17 cellular contexts compared by ENCODE assay signal in genomic region chr18:77173274-77174030, GRCh38. TPM values are rescaled to one million over a fixed set of nuclear protein-coding genes. Genes with fewer than 3 reads are reported as not detected.
DNase-seq lines count a peak whose midpoint lies in the region; ATAC-seq and TF ChIP-seq lines count a peak whose summit lies in the region.
"Had no signal": no experiment of that assay in that cellular context is flagged by ENCODE, and none has a peak within 500 bp of the region (broad histone marks: within the 10 kb centered on the region; RNA-seq: fewer than 3 reads in every experiment).

No MANE protein-coding gene starts in this region.

- H3K27ac ChIP-seq in thyroid gland (peak overlapping the region; percentile 59 to 77 (median 60)), hepatocyte (no peak overlapping the region)
- H3K27ac ChIP-seq: BLaER1 treated with 17β-estradiol and CSF1 and Interleukin-3, amounts not matched to agents 10 nM and 100 nM; RWPE1; SK-N-MC had no signal

- no peak for ATAC-seq in HG03565 (IDR thresholded peaks at IDR 0.05; ENCODE audit: unreplicated experiment)

- no peak overlapping the region for H3K4me2 ChIP-seq in hepatocyte
- H3K4me2 ChIP-seq: BLaER1 treated with 17β-estradiol and CSF1 and Interleukin-3, amounts not matched to agents 10 nM and 100 nM had no signal

- TF ChIP-seq CTCF in glutamatergic neuron (IDR thresholded peaks at IDR 0.05; ENCODE audit: partially characterized antibody, unreplicated experiment) = no peak
- TF ChIP-seq CTCF in thyroid gland (IDR thresholded peaks at IDR 0.05) = no peak
- TF ChIP-seq CTCF in hepatocyte (IDR thresholded peaks at IDR 0.05; ENCODE audit: poor library complexity) = no peak

- H3K36me3 Mint-ChIP-seq in glutamatergic neuron (ENCODE audit: unreplicated experiment) = no peaks in the 10 kb centered on the region
- H3K36me3 Mint-ChIP-seq: IgD-negative memory B cell had no signal

- H3K4me1 ChIP-seq in thyroid gland (peaks cover 15 to 36% of the 10 kb centered on the region in 2 donors), hepatocyte (ENCODE audit: insufficient read depth) (peaks cover 3% of the 10 kb centered on the region)
- H3K4me1 ChIP-seq: HAP-1 had no signal

- TF ChIP-seq POLR2A in thyroid gland (IDR thresholded peaks at IDR 0.05) = no peak

- peaks cover 9% of the 10 kb centered on the region for H3K27me3 Mint-ChIP-seq in glutamatergic neuron (ENCODE audit: unreplicated experiment)

- intact Hi-C loops in thyroid gland (cut with DNase I) = no loop called here

- H3K27me3 ChIP-seq in thyroid gland (no peaks in the 10 kb centered on the region), hepatocyte (no peaks in the 10 kb centered on the region)
- H3K27me3 ChIP-seq: BLaER1 treated with 17β-estradiol and CSF1 and Interleukin-3, amounts not matched to agents 10 nM and 100 nM had no signal

- peak overlapping the region; percentile 6 for H3K27ac Mint-ChIP-seq in glutamatergic neuron (ENCODE audit: unreplicated experiment)
- H3K27ac Mint-ChIP-seq: IgD-negative memory B cell; T-helper 1 cell treated with Interleukin-12 subunit alpha and Interleukin-12 subunit beta and Interleukin-4 antibody, amounts not matched to agents 30 μg/mL and 1 μg/mL, for 36 hours had no signal

- peaks cover 7% of the 10 kb centered on the region for H3K9me3 Mint-ChIP-seq in glutamatergic neuron (ENCODE audit: unreplicated experiment)
- H3K9me3 Mint-ChIP-seq: T-helper 1 cell treated with Interleukin-12 subunit alpha and Interleukin-12 subunit beta and Interleukin-4 antibody, amounts not matched to agents 30 μg/mL and 1 μg/mL, for 36 hours had no signal

- H3K9me3 ChIP-seq in thyroid gland (no peaks in the 10 kb centered on the region), hepatocyte (ENCODE audit: low read depth) (no peaks in the 10 kb centered on the region)
- H3K9me3 ChIP-seq: HAP-1 had no signal

- H3K4me1 Mint-ChIP-seq in glutamatergic neuron (ENCODE audit: low read depth, unreplicated experiment) = peaks cover 23% of the 10 kb centered on the region
- H3K4me1 Mint-ChIP-seq: IgD-negative memory B cell had no signal

- no peaks in the 10 kb centered on the region for H3K79me2 ChIP-seq in hepatocyte

- H3K4me3 Mint-ChIP-seq in glutamatergic neuron (ENCODE audit: unreplicated experiment) = no peak overlapping the region
- H3K4me3 Mint-ChIP-seq: IgD-negative memory B cell; T-helper 1 cell treated with Interleukin-12 subunit alpha and Interleukin-12 subunit beta and Interleukin-4 antibody, amounts not matched to agents 30 μg/mL and 1 μg/mL, for 36 hours had no signal

- H3K36me3 ChIP-seq in thyroid gland = no peaks in the 10 kb centered on the region
- H3K36me3 ChIP-seq in hepatocyte (replicated peaks; ENCODE audit: insufficient read depth, low read depth) = no peaks in the 10 kb centered on the region
- H3K36me3 ChIP-seq: BLaER1 treated with 17β-estradiol and CSF1 and Interleukin-3, amounts not matched to agents 10 nM and 100 nM; HAP-1 had no signal

- H3K4me3 ChIP-seq in thyroid gland (replicated peaks in 1 of 3) (no peak overlapping the region), hepatocyte (no peak overlapping the region)
- H3K4me3 ChIP-seq: BLaER1 treated with 17β-estradiol and CSF1 and Interleukin-3, amounts not matched to agents 10 nM and 100 nM; HAP-1; SK-N-MC had no signal

- DNase-seq in NCI-H2171 treated with DMSO at 0.1 percent for 48 hours (lab: John Stamatoyannopoulos, UW) (peak; percentile 39), NCI-H2171 (lab: John Stamatoyannopoulos, UW) (no peak), NCI-H2107 treated with DMSO at 0.1 percent for 48 hours (lab: John Stamatoyannopoulos, UW; ENCODE audit: unreplicated experiment) (peak; percentile 79), glutamatergic neuron (no peak), thyroid gland (peak; percentile 87 to 90), hepatocyte (ENCODE audit: low spot score) (no peak), SKM-1 treated with dmso at 0.1 percent for 144 hours (lab: John Stamatoyannopoulos, UW; ENCODE audit: unreplicated experiment) (no peak)
- DNase-seq: 8988T, NCI-H187 treated with DMSO at 0.1 percent for 48 hours, OCI-M1 had no signal

- no peak overlapping the region for H2AFZ ChIP-seq in hepatocyte

- H3K9me2 ChIP-seq in hepatocyte (replicated peaks; ENCODE audit: insufficient read depth) = no peaks in the 10 kb centered on the region

- H4K20me1 ChIP-seq in hepatocyte (ENCODE audit: insufficient read depth, poor library complexity, severe bottlenecking) = no peaks in the 10 kb centered on the region
- H4K20me1 ChIP-seq: BLaER1 treated with 17β-estradiol and CSF1 and Interleukin-3, amounts not matched to agents 10 nM and 100 nM had no signal

- WGBS in thyroid gland, 2 donors = 34 to 43% methylated on average over 12 of the region's 12 CpGs
- WGBS in hepatocyte (ENCODE audit: low lambda C conversion rate, missing lambda C conversion rate) = 59% methylated on average over 12 of the region's 12 CpGs

RNA-seq across cellular contexts. Expression of gene MBP, which starts 40.9 kb away (rescaled TPM):
- total RNA-seq in glutamatergic neuron (ENCODE audit: unreplicated experiment) = 82.6 TPM
- total RNA-seq in thyroid gland = 10 to 100 TPM; 44.0 to 68.0 (median 60.2) TPM
- total RNA-seq in hepatocyte = 21.0 and 22.1 TPM in 2 replicates
- polyA plus RNA-seq in hepatocyte = 21.0 and 21.6 TPM in 2 replicates

Comparison
In these comparisons a context has a peak if more than half of its experiments do, and no peak if none do; other contexts are left out.
1. DNase-seq: peak in NCI-H2171 treated with DMSO at 0.1 percent for 48 hours (single experiment), NCI-H2107 treated with DMSO at 0.1 percent for 48 hours (single experiment) and thyroid gland (2 of 2); none in NCI-H2171 (single experiment), glutamatergic neuron (single experiment), hepatocyte (single experiment) and SKM-1 treated with dmso at 0.1 percent for 144 hours (single experiment).